1 cellular context compared by ENCODE assay signal in the genomic region with DNA sequence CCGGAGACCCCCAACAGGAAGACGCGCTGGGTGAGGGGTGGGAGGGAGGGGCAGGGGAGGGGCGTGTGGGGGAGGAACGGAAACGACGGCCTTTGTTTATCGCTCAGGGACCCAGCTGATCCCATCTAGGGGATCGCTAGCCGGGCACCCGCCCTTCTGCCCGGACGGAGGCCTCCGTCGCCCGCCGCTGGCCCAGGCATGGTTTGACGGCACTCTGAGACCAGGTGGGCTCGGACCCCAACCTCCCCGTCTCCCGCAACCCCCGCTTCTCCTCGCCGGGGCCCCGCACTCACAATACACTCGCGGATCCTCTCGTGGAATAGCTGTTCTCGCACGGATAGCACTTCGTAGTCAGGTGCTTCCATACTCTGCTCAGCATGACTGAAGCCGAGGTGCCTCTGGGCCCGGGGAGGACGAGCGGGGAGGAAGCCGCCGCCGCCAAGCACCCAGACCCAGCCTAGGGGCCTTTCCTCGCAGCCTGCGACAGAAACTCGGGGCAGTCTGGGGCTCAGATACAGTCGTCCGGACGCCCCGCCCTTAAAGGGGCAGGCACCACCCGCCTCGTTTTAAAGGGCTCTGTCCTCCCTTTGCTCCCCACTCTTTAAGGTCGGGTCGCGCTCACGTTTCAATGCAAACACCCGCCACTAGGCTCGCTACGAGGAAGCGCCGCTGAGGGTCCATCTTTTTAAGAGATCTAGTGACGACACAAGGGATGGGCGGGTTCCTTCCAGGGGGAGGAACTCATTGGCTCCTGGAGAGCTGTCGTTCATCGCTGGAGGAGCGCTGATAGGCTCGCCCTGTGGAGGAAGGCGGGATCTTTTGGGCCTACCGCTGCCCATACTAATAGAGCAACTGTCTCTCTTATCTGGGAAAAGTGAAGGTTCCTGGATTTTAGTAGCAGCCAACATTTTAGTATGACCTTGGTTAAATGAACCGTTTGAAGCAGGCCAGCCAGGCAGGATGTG.
A peak's percentile ranks its signal among the peaks of the same experiment; 100 is the strongest.
TF ChIP-seq lines count a peak whose summit lies in the region.

A gene with protein sequence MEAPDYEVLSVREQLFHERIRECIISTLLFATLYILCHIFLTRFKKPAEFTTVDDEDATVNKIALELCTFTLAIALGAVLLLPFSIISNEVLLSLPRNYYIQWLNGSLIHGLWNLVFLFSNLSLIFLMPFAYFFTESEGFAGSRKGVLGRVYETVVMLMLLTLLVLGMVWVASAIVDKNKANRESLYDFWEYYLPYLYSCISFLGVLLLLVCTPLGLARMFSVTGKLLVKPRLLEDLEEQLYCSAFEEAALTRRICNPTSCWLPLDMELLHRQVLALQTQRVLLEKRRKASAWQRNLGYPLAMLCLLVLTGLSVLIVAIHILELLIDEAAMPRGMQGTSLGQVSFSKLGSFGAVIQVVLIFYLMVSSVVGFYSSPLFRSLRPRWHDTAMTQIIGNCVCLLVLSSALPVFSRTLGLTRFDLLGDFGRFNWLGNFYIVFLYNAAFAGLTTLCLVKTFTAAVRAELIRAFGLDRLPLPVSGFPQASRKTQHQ (minus strand): TSS at position 657 of the 965 bp plus-strand sequence. CDS start 292 bp downstream, at position 365.

TF ChIP-seq in HepG2, 621 proteins besides CTCF, POLR2A, EP300 and RAD21 (continued from another document and continues in another):
- TF ChIP-seq, protein P1, sequence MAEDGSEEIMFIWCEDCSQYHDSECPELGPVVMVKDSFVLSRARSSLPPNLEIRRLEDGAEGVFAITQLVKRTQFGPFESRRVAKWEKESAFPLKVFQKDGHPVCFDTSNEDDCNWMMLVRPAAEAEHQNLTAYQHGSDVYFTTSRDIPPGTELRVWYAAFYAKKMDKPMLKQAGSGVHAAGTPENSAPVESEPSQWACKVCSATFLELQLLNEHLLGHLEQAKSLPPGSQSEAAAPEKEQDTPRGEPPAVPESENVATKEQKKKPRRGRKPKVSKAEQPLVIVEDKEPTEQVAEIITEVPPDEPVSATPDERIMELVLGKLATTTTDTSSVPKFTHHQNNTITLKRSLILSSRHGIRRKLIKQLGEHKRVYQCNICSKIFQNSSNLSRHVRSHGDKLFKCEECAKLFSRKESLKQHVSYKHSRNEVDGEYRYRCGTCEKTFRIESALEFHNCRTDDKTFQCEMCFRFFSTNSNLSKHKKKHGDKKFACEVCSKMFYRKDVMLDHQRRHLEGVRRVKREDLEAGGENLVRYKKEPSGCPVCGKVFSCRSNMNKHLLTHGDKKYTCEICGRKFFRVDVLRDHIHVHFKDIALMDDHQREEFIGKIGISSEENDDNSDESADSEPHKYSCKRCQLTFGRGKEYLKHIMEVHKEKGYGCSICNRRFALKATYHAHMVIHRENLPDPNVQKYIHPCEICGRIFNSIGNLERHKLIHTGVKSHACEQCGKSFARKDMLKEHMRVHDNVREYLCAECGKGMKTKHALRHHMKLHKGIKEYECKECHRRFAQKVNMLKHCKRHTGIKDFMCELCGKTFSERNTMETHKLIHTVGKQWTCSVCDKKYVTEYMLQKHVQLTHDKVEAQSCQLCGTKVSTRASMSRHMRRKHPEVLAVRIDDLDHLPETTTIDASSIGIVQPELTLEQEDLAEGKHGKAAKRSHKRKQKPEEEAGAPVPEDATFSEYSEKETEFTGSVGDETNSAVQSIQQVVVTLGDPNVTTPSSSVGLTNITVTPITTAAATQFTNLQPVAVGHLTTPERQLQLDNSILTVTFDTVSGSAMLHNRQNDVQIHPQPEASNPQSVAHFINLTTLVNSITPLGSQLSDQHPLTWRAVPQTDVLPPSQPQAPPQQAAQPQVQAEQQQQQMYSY (CRISPR knock-in tag; IDR thresholded peaks at IDR 0.05) = no peak
- TF ChIP-seq REL (CRISPR knock-in tag; conservative IDR thresholded peaks at IDR 0.05) = no peak
- TF ChIP-seq, protein P2, sequence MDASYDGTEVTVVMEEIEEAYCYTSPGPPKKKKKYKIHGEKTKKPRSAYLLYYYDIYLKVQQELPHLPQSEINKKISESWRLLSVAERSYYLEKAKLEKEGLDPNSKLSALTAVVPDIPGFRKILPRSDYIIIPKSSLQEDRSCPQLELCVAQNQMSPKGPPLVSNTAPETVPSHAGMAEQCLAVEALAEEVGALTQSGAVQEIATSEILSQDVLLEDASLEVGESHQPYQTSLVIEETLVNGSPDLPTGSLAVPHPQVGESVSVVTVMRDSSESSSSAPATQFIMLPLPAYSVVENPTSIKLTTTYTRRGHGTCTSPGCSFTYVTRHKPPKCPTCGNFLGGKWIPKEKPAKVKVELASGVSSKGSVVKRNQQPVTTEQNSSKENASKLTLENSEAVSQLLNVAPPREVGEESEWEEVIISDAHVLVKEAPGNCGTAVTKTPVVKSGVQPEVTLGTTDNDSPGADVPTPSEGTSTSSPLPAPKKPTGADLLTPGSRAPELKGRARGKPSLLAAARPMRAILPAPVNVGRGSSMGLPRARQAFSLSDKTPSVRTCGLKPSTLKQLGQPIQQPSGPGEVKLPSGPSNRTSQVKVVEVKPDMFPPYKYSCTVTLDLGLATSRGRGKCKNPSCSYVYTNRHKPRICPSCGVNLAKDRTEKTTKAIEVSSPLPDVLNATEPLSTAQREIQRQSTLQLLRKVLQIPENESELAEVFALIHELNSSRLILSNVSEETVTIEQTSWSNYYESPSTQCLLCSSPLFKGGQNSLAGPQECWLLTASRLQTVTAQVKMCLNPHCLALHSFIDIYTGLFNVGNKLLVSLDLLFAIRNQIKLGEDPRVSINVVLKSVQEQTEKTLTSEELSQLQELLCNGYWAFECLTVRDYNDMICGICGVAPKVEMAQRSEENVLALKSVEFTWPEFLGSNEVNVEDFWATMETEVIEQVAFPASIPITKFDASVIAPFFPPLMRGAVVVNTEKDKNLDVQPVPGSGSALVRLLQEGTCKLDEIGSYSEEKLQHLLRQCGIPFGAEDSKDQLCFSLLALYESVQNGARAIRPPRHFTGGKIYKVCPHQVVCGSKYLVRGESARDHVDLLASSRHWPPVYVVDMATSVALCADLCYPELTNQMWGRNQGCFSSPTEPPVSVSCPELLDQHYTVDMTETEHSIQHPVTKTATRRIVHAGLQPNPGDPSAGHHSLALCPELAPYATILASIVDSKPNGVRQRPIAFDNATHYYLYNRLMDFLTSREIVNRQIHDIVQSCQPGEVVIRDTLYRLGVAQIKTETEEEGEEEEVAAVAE (CRISPR knock-in tag; IDR thresholded peaks at IDR 0.05; ENCODE audit: borderline replicate concordance) = peak; percentile 58
- no peak for TF ChIP-seq ZFP62 (CRISPR knock-in tag; IDR thresholded peaks at IDR 0.05)
- peak; percentile 43; the same call in 1 of the 2 replicates for TF ChIP-seq REPIN1 (CRISPR knock-in tag; IDR thresholded peaks at IDR 0.05; ENCODE audit: borderline replicate concordance, low read depth)
- no peak for TF ChIP-seq SUZ12 (IDR thresholded peaks at IDR 0.05; ENCODE audit: low read depth, low read length)
- no peak for TF ChIP-seq NPAS2 (CRISPR knock-in tag; IDR thresholded peaks at IDR 0.05; ENCODE audit: borderline replicate concordance)
- TF ChIP-seq MTA1 (CRISPR knock-in tag; IDR thresholded peaks at IDR 0.05; ENCODE audit: borderline replicate concordance) = no peak
- TF ChIP-seq RORA (CRISPR knock-in tag; IDR thresholded peaks at IDR 0.05) = no peak
- no peak for TF ChIP-seq PPARG (CRISPR knock-in tag; conservative IDR thresholded peaks at IDR 0.05)
- no peak; the same call in 1 of the 2 replicates for TF ChIP-seq CCDC6 (CRISPR knock-in tag; IDR thresholded peaks at IDR 0.05)
- TF ChIP-seq ZNF225 (CRISPR knock-in tag; IDR thresholded peaks at IDR 0.05) = no peak
- no peak for TF ChIP-seq ZNF619 (CRISPR knock-in tag; IDR thresholded peaks at IDR 0.05)
- TF ChIP-seq ATAD3A (CRISPR knock-in tag; IDR thresholded peaks at IDR 0.05) = no peak
- TF ChIP-seq, protein P3, sequence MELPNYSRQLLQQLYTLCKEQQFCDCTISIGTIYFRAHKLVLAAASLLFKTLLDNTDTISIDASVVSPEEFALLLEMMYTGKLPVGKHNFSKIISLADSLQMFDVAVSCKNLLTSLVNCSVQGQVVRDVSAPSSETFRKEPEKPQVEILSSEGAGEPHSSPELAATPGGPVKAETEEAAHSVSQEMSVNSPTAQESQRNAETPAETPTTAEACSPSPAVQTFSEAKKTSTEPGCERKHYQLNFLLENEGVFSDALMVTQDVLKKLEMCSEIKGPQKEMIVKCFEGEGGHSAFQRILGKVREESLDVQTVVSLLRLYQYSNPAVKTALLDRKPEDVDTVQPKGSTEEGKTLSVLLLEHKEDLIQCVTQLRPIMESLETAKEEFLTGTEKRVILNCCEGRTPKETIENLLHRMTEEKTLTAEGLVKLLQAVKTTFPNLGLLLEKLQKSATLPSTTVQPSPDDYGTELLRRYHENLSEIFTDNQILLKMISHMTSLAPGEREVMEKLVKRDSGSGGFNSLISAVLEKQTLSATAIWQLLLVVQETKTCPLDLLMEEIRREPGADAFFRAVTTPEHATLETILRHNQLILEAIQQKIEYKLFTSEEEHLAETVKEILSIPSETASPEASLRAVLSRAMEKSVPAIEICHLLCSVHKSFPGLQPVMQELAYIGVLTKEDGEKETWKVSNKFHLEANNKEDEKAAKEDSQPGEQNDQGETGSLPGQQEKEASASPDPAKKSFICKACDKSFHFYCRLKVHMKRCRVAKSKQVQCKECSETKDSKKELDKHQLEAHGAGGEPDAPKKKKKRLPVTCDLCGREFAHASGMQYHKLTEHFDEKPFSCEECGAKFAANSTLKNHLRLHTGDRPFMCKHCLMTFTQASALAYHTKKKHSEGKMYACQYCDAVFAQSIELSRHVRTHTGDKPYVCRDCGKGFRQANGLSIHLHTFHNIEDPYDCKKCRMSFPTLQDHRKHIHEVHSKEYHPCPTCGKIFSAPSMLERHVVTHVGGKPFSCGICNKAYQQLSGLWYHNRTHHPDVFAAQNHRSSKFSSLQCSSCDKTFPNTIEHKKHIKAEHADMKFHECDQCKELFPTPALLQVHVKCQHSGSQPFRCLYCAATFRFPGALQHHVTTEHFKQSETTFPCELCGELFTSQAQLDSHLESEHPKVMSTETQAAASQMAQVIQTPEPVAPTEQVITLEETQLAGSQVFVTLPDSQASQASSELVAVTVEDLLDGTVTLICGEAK (IDR thresholded peaks at IDR 0.05) = no peak
- TF ChIP-seq, protein P3 (CRISPR knock-in tag; IDR thresholded peaks at IDR 0.05) = no peak; the same call in 1 of the 2 replicates
- no peak; the same call in 1 of the 2 replicates for TF ChIP-seq ARNT2 (CRISPR knock-in tag; IDR thresholded peaks at IDR 0.05; ENCODE audit: low read depth)
- 0 out of 2 replicates have a peak, but pooled peaks have one; percentile 21 for TF ChIP-seq THYN1 (CRISPR knock-in tag; IDR thresholded peaks at IDR 0.05; ENCODE audit: borderline replicate concordance, low read depth)
- TF ChIP-seq POGZ (CRISPR knock-in tag; IDR thresholded peaks at IDR 0.05) = peak; percentile 58
- TF ChIP-seq, protein P4, sequence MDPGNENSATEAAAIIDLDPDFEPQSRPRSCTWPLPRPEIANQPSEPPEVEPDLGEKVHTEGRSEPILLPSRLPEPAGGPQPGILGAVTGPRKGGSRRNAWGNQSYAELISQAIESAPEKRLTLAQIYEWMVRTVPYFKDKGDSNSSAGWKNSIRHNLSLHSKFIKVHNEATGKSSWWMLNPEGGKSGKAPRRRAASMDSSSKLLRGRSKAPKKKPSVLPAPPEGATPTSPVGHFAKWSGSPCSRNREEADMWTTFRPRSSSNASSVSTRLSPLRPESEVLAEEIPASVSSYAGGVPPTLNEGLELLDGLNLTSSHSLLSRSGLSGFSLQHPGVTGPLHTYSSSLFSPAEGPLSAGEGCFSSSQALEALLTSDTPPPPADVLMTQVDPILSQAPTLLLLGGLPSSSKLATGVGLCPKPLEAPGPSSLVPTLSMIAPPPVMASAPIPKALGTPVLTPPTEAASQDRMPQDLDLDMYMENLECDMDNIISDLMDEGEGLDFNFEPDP (CRISPR knock-in tag; conservative IDR thresholded peaks at IDR 0.05) = no peak
- TF ChIP-seq, protein P5, sequence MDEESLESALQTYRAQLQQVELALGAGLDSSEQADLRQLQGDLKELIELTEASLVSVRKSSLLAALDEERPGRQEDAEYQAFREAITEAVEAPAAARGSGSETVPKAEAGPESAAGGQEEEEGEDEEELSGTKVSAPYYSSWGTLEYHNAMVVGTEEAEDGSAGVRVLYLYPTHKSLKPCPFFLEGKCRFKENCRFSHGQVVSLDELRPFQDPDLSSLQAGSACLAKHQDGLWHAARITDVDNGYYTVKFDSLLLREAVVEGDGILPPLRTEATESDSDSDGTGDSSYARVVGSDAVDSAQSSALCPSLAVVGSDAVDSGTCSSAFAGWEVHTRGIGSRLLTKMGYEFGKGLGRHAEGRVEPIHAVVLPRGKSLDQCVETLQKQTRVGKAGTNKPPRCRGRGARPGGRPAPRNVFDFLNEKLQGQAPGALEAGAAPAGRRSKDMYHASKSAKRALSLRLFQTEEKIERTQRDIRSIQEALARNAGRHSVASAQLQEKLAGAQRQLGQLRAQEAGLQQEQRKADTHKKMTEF (CRISPR knock-in tag; IDR thresholded peaks at IDR 0.05) = no peak; the same call in 1 of the 2 replicates
- TF ChIP-seq, protein P6, sequence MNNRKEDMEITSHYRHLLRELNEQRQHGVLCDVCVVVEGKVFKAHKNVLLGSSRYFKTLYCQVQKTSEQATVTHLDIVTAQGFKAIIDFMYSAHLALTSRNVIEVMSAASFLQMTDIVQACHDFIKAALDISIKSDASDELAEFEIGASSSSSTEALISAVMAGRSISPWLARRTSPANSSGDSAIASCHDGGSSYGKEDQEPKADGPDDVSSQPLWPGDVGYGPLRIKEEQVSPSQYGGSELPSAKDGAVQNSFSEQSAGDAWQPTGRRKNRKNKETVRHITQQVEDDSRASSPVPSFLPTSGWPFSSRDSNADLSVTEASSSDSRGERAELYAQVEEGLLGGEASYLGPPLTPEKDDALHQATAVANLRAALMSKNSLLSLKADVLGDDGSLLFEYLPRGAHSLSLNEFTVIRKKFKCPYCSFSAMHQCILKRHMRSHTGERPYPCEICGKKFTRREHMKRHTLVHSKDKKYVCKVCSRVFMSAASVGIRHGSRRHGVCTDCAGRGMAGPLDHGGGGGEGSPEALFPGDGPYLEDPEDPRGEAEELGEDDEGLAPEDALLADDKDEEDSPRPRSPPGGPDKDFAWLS (CRISPR knock-in tag; IDR thresholded peaks at IDR 0.05; ENCODE audit: borderline replicate concordance) = no peak
